Comparison of ENCODE assay signal across 18 cellular contexts in genomic region chr18:36934884-36935283, GRCh38.
DNase-seq lines count a peak whose midpoint lies in the region; ATAC-seq and TF ChIP-seq lines count a peak whose summit lies in the region.
"Had no signal": no experiment of that assay in that cellular context is flagged by ENCODE, and none has a peak within 500 bp of the region (broad histone marks: within the 10 kb centered on the region; RNA-seq: fewer than 3 reads in every experiment).

No MANE protein-coding gene starts in this region.

- H3K27ac ChIP-seq in PC-3 (ENCODE audit: low read length) (no peak overlapping the region), fibroblast of lung (ENCODE audit: insufficient read depth, low read length) (no peak overlapping the region)
- H3K27ac ChIP-seq: gastrocnemius medialis, HL-60, KMS-11 had no signal

- H3K4me2 ChIP-seq in PC-3 (ENCODE audit: low read length) (no peak overlapping the region), fibroblast of lung (ENCODE audit: extremely low read depth, insufficient read depth, low read length) (no peak overlapping the region)
- H3K4me2 ChIP-seq: KMS-11 had no signal

- intact Hi-C loops in PC-3 (cut with micrococcal nuclease), result no loop called here

- H3K4me1 ChIP-seq in PC-3 (ENCODE audit: insufficient read depth, low read length) (no peaks in the 10 kb centered on the region), fibroblast of lung (ENCODE audit: control insufficient read depth, extremely low read depth, insufficient read depth, low read length) (peaks cover 2% of the 10 kb centered on the region)
- H3K4me1 ChIP-seq: gastrocnemius medialis had no signal

- H3K79me2 ChIP-seq in PC-3 (ENCODE audit: low read length) (no peaks in the 10 kb centered on the region), fibroblast of lung (ENCODE audit: control insufficient read depth, insufficient read depth, low read length) (no peaks in the 10 kb centered on the region)

- TF ChIP-seq CTCF in PC-3 (conservative IDR thresholded peaks at IDR 0.05; ENCODE audit: low read depth, low read length) (no peak), fibroblast of lung (conservative IDR thresholded peaks at IDR 0.05 in 1 of 2, IDR thresholded peaks at IDR 0.05 in 1 of 2; ENCODE audit: low read depth in 1 of 2, low read length in 2 of 2) (no peak)

- H4K20me1 ChIP-seq in PC-3 (ENCODE audit: low read length) (no peaks in the 10 kb centered on the region), fibroblast of lung (ENCODE audit: control insufficient read depth, extremely low read depth, insufficient read depth, low read length) (no peaks in the 10 kb centered on the region)

- H3K9ac ChIP-seq in PC-3 (ENCODE audit: low read length) (no peak overlapping the region), fibroblast of lung (ENCODE audit: insufficient read depth, low read length) (no peak overlapping the region)
- H3K9ac ChIP-seq: KMS-11 had no signal

- no peaks in the 10 kb centered on the region for H3K36me3 ChIP-seq in PC-3 (ENCODE audit: low read depth, low read length)
- no peaks in the 10 kb centered on the region for H3K36me3 ChIP-seq in fibroblast of lung (ENCODE audit: control insufficient read depth, insufficient read depth, low read length)
- H3K36me3 ChIP-seq: gastrocnemius medialis had no signal

- H3K9me3 ChIP-seq in PC-3 (ENCODE audit: low read length) (no peaks in the 10 kb centered on the region), fibroblast of lung (ENCODE audit: control insufficient read depth, insufficient read depth, low read depth, low read length) (no peaks in the 10 kb centered on the region)

- H2AFZ ChIP-seq in PC-3 (ENCODE audit: low read length), result no peak overlapping the region
- H2AFZ ChIP-seq in fibroblast of lung (ENCODE audit: low read length), result no peak overlapping the region

- no peaks in the 10 kb centered on the region for H3F3A ChIP-seq in PC-3 (ENCODE audit: low read length, unreplicated experiment)

- DNase-seq in EH (ENCODE audit: low read depth) (peak; percentile 62), PC-3 (peak; percentile 34), fibroblast of lung (ENCODE audit: low read depth in 2 of 2) (peak; percentile 86 to 90), renal cortical epithelial cell (ENCODE audit: low read depth) (peak; percentile 15), NCI-H2081 (lab: John Stamatoyannopoulos, UW) (no peak), DMS114 treated with DMSO at 0.1 percent for 48 hours (lab: John Stamatoyannopoulos, UW; ENCODE audit: unreplicated experiment) (no peak)
- DNase-seq in stimulated activated CD4-positive, alpha-beta T cell treated with anti-CD3 and anti-CD28 coated beads, Interleukin-12 subunit alpha, Interleukin-12 subunit beta, amount 100 ng/mL, for 4 hours, result no peak
- DNase-seq: activated CD4-positive, alpha-beta T cell treated with anti-CD3 and anti-CD28 coated beads, Interleukin-2, amount 50 U/mL, for 48 hours; activated T-cell treated with anti-CD3 and anti-CD28 coated beads, Interleukin-2, amount 50 U/mL, for 72 hours; amniotic stem cell; CD4-positive, CD25-positive, alpha-beta regulatory T cell; gastrocnemius medialis; NCI-H146; stimulated activated naive CD4-positive, alpha-beta T cell treated with Interleukin-2 at 50 U/mL for 16 hours had no signal

- H3K27me3 ChIP-seq in PC-3 (ENCODE audit: low read length) (no peaks in the 10 kb centered on the region), fibroblast of lung (ENCODE audit: control insufficient read depth, insufficient read depth, low read length) (no peaks in the 10 kb centered on the region)
- H3K27me3 ChIP-seq: gastrocnemius medialis had no signal

- ATAC-seq in PC-3, result no peak
- ATAC-seq: activated T-cell treated with anti-CD3 and anti-CD28 coated beads, Interleukin-2, amount 50 U/mL, for 72 hours; gastrocnemius medialis; HCT116 had no signal

- no peaks in the 10 kb centered on the region for H3K9me2 ChIP-seq in PC-3 (replicated peaks; ENCODE audit: low read length)

- POLR2A ChIA-PET in PC-3 (lab: Charles Lee; ENCODE audit: unreplicated experiment), result no interaction called here

- CTCF ChIA-PET in PC-3 (lab: Charles Lee), result no interaction called here

- BruUV-seq in PC-3 (replicated peaks; lab: Mats Ljungman, UMichigan), result no TSS peak

- H3K4me3 ChIP-seq in PC-3 (ENCODE audit: low read length) (no peak overlapping the region), fibroblast of lung (replicated peaks in 1 of 4; ENCODE audit: control extremely low read depth in 1 of 4, insufficient read depth in 1 of 4, low read depth in 3 of 4, low read length in 4 of 4) (no peak overlapping the region)
- H3K4me3 ChIP-seq: gastrocnemius medialis, skin epidermis had no signal

Comparison
In these comparisons a context has a peak if more than half of its experiments do, and no peak if none do; other contexts are left out.
1. DNase-seq: peak in EH (single experiment), PC-3 (single experiment), fibroblast of lung (2 of 2) and renal cortical epithelial cell (single experiment); none in NCI-H2081 (0 of 2), DMS114 treated with DMSO at 0.1 percent for 48 hours (single experiment) and stimulated activated CD4-positive, alpha-beta T cell treated with anti-CD3 and anti-CD28 coated beads, Interleukin-12 subunit alpha, Interleukin-12 subunit beta, amount 100 ng/mL, for 4 hours (single experiment).